ENCODE assay signal across 10 cellular contexts in genomic region chrX:17038681-17039161, GRCh38.
DNase-seq lines count a peak whose midpoint lies in the region; ATAC-seq and TF ChIP-seq lines count a peak whose summit lies in the region.
"Had no signal": no experiment of that assay in that cellular context is flagged by ENCODE, and none has a peak within 500 bp of the region (broad histone marks: within the 10 kb centered on the region; RNA-seq: fewer than 3 reads in every experiment).

No MANE protein-coding gene starts in this region.

- H3K9me3 ChIP-seq in testis = no peaks in the 10 kb centered on the region

- WGBS in testis, 2 donors = 26 to 31% methylated on average over 7 of the region's 7 CpGs

- TF ChIP-seq POLR2A in testis (IDR thresholded peaks at IDR 0.05) = no peak

- ATAC-seq in HG02852 (IDR thresholded peaks at IDR 0.05; ENCODE audit: unreplicated experiment) (peak; percentile 79), left ventricle myocardium superior (peak; percentile 82)

- intact Hi-C loops in left ventricle myocardium superior (cut with micrococcal nuclease) (no loop called here), testis (cut with DNase I; ENCODE audit: low total_unique reads) (no loop called here)

- TF ChIP-seq CTCF in testis (IDR thresholded peaks at IDR 0.05) = no peak

- DNase-seq in astrocyte of the hippocampus (ENCODE audit: low read depth, low spot score) = peak; percentile 55
- peak; percentile 24 for DNase-seq in left ventricle myocardium superior
- DNase-seq in testis = peak; percentile 43
- no peak for DNase-seq in cerebellar nuclear complex (lab: John Stamatoyannopoulos, UW)
- no peak for DNase-seq in NCI-H2227 treated with DMSO at 0.1 percent for 48 hours (lab: John Stamatoyannopoulos, UW)
- no peak for DNase-seq in NCI-H446 treated with DMSO at 0.1 percent for 48 hours (lab: John Stamatoyannopoulos, UW)
- DNase-seq: activated naive CD8-positive, alpha-beta T cell treated with anti-CD3 and anti-CD28 coated beads, Interleukin-2, amount 10 ng/mL, durations not matched to agents 7 days and 5 days; NCI-H187 treated with DMSO at 0.1 percent for 48 hours; PC-9 had no signal

- no peak overlapping the region for H3K27ac ChIP-seq in testis
- H3K27ac ChIP-seq: PC-9 had no signal

- H3K4me1 ChIP-seq in testis = no peaks in the 10 kb centered on the region

- H3K36me3 ChIP-seq in testis (ENCODE audit: low read depth, missing control alignments) = no peaks in the 10 kb centered on the region

- no peaks in the 10 kb centered on the region for H3K27me3 ChIP-seq in testis

- no peak overlapping the region for H3K4me3 ChIP-seq in testis
- H3K4me3 ChIP-seq: PC-9 had no signal

Comparison
In these comparisons a context has a peak if more than half of its experiments do, and no peak if none do; other contexts are left out.
1. DNase-seq: peak in astrocyte of the hippocampus (single experiment), left ventricle myocardium superior (single experiment) and testis (single experiment); none in cerebellar nuclear complex (0 of 2), NCI-H2227 treated with DMSO at 0.1 percent for 48 hours (single experiment) and NCI-H446 treated with DMSO at 0.1 percent for 48 hours (single experiment).